Comparison of ENCODE assay signal across 23 cellular contexts in the genomic region with DNA sequence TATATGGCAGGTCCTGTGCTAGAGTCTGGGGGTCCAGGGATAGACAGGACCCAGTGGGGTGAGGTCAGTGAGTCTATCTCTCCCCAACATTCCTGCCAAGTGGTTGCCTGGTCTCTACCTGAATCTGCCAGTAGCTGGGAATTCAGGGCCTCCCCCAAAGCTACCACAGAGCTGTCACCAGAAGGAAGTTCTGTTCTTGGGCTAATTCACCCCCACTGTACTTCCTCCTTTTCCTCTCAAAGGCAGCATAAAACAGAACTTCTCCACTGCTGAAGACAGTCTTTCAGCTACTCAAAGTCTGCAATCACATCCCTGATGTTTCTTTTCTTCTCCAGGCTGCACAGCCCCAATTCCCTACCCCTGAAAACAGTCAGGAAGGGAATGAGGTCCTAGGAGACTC. TPM values are rescaled to one million over a fixed set of nuclear protein-coding genes. Genes with fewer than 3 reads are reported as not detected.
DNase-seq lines count a peak whose midpoint lies in the region; ATAC-seq and TF ChIP-seq lines count a peak whose summit lies in the region.
"Had no signal": no experiment of that assay in that cellular context is flagged by ENCODE, and none has a peak within 500 bp of the region (broad histone marks: within the 10 kb centered on the region; RNA-seq: fewer than 3 reads in every experiment).

No MANE protein-coding gene starts in this region.

- H3K27ac Mint-ChIP-seq in activated naive CD8-positive, alpha-beta T cell treated with anti-CD3 and anti-CD28 coated beads for 36 hours = peak overlapping the region; percentile 18
- H3K27ac Mint-ChIP-seq: activated T-helper 2 cell treated with anti-CD3 and anti-CD28 coated beads, Interferon-gamma antibody, Interleukin-2, Interleukin-4, amounts not matched to agents 10 μg/mL and 5 μg/mL and 100 μg/mL, durations not matched to agents 14 hours and 24 hours and 36 hours had no signal

- DNase-seq in CD1c-positive myeloid dendritic cell (ENCODE audit: extremely low spot score) = peak; percentile 75
- DNase-seq in NOMO-1 treated with DMSO at 0.1 percent for 48 hours (lab: John Stamatoyannopoulos, UW; ENCODE audit: unreplicated experiment) = peak; percentile 76
- no peak for DNase-seq in activated naive CD8-positive, alpha-beta T cell treated with anti-CD3 and anti-CD28 coated beads for 36 hours
- no peak for DNase-seq in hypothalamus (lab: John Stamatoyannopoulos, UW)
- DNase-seq in stimulated activated CD4-positive, alpha-beta T cell treated with anti-CD3 and anti-CD28 coated beads, Interleukin-1b, Interleukin-23, amount 100 ng/mL, for 48 hours = no peak
- DNase-seq in psoas muscle = no peak
- no peak for DNase-seq in DMS79 treated with DMSO at 0.1 percent for 48 hours (lab: John Stamatoyannopoulos, UW)
- DNase-seq: activated CD4-positive, alpha-beta T cell treated with anti-CD3 and anti-CD28 coated beads for 48 hours; brain microvascular endothelial cell; colonic mucosa; islet precursor cell; KG1; NCI-H1105 treated with DMSO at 0.1 percent for 48 hours; NCI-H526; PC-9; stimulated activated CD8-positive, alpha-beta memory T cell treated with anti-CD3 and anti-CD28 coated beads, Interleukin-4, amount 100 ng/mL, for 48 hours; T-helper 9 cell had no signal

- intact Hi-C loops in psoas muscle (cut with DNase I) = no loop called here

- H3K9me3 ChIP-seq in neutrophil (no peaks in the 10 kb centered on the region), psoas muscle (no peaks in the 10 kb centered on the region)
- H3K9me3 ChIP-seq: colonic mucosa, SJSA1, suprapubic skin had no signal

- H3K4me3 ChIP-seq in neutrophil (ENCODE audit: low read depth in 1 of 2, low read length in 1 of 2) (peak overlapping the region; percentile 47 to 49), psoas muscle (no peak overlapping the region)
- H3K4me3 ChIP-seq: colonic mucosa, hepatocyte, PC-9, SJSA1, suprapubic skin had no signal

- H3K4me1 ChIP-seq in neutrophil (ENCODE audit: control insufficient read depth in 1 of 2, insufficient read depth in 1 of 2, low read depth in 1 of 2, low read length in 1 of 2) = peaks cover 46% of the 10 kb centered on the region in 2 experiments
- H3K4me1 ChIP-seq in psoas muscle = peaks cover 15% of the 10 kb centered on the region
- H3K4me1 ChIP-seq: colonic mucosa had no signal

- peaks cover 36% of the 10 kb centered on the region for H3K36me3 Mint-ChIP-seq in activated naive CD8-positive, alpha-beta T cell treated with anti-CD3 and anti-CD28 coated beads for 36 hours

- TF ChIP-seq CTCF in neutrophil (IDR thresholded peaks at IDR 0.05) = peak; percentile 7
- no peak for TF ChIP-seq CTCF in psoas muscle (IDR thresholded peaks at IDR 0.05)

- no peaks in the 10 kb centered on the region for H3K9me3 Mint-ChIP-seq in activated naive CD8-positive, alpha-beta T cell treated with anti-CD3 and anti-CD28 coated beads for 36 hours
- H3K9me3 Mint-ChIP-seq: activated T-helper 2 cell treated with anti-CD3 and anti-CD28 coated beads, Interferon-gamma antibody, Interleukin-2, Interleukin-4, amounts not matched to agents 10 μg/mL and 5 μg/mL and 100 μg/mL, durations not matched to agents 14 hours and 24 hours and 36 hours; neural crest cell had no signal

- H3K4me1 Mint-ChIP-seq in activated naive CD8-positive, alpha-beta T cell treated with anti-CD3 and anti-CD28 coated beads for 36 hours = peaks cover 15% of the 10 kb centered on the region

- H3K36me3 ChIP-seq in neutrophil = peaks cover 73% of the 10 kb centered on the region
- peaks cover 11 to 91% of the 10 kb centered on the region in 2 donors for H3K36me3 ChIP-seq in psoas muscle (ENCODE audit: insufficient read depth in 1 of 2, low read depth in 1 of 2)
- H3K36me3 ChIP-seq: colonic mucosa had no signal

- no peak for ATAC-seq in psoas muscle

- H3K27me3 ChIP-seq in neutrophil = no peaks in the 10 kb centered on the region
- no peaks in the 10 kb centered on the region for H3K27me3 ChIP-seq in psoas muscle (ENCODE audit: insufficient read depth in 3 of 3, low read length in 2 of 3)
- H3K27me3 ChIP-seq: brain microvascular endothelial cell, colonic mucosa, hepatocyte, SJSA1, suprapubic skin had no signal

- H3K4me3 Mint-ChIP-seq in activated naive CD8-positive, alpha-beta T cell treated with anti-CD3 and anti-CD28 coated beads for 36 hours = no peak overlapping the region
- H3K4me3 Mint-ChIP-seq: neural crest cell had no signal

- no peaks in the 10 kb centered on the region for H3K27me3 Mint-ChIP-seq in activated naive CD8-positive, alpha-beta T cell treated with anti-CD3 and anti-CD28 coated beads for 36 hours

- H3K27ac ChIP-seq in neutrophil (peak overlapping the region; percentile 96), psoas muscle (no peak overlapping the region)
- H3K27ac ChIP-seq: brain microvascular endothelial cell, colonic mucosa, hepatocyte, PC-9, SJSA1, suprapubic skin had no signal

RNA-seq across cellular contexts. Expression of gene CAMTA2, which starts 8.8 kb away (rescaled TPM):
- total RNA-seq in activated naive CD8-positive, alpha-beta T cell treated with anti-CD3 and anti-CD28 coated beads for 36 hours = 100 to 1,000 TPM; 107 to 108 TPM
- 10 to 100 TPM; 43.0 to 60.8 (median 51.0) TPM for total RNA-seq in psoas muscle
- 10 to 100 TPM; 30.3 to 50.2 (median 39.5) TPM for polyA plus RNA-seq in psoas muscle

RNA-seq across cellular contexts. Expression of gene SPAG7, which starts 11.1 kb away (rescaled TPM):
- total RNA-seq in activated naive CD8-positive, alpha-beta T cell treated with anti-CD3 and anti-CD28 coated beads for 36 hours = 10 to 100 TPM; 62.2 to 63.6 TPM
- 100 to 1,000 TPM in 3 of 4 donors, 10 to 100 TPM in 1; 79.2 to 156 (median 111) TPM for total RNA-seq in psoas muscle
- polyA plus RNA-seq in psoas muscle = 100 to 1,000 TPM in 2 of 3 donors, 10 to 100 TPM in 1; 93.2 to 179 (median 170) TPM

RNA-seq across cellular contexts. Expression of gene INCA1, which starts 18.6 kb away (rescaled TPM):
- under 1 TPM; 0.29 to 0.36 TPM for total RNA-seq in activated naive CD8-positive, alpha-beta T cell treated with anti-CD3 and anti-CD28 coated beads for 36 hours
- 1 to 10 TPM; 2.9 to 4.9 (median 3.5) TPM for total RNA-seq in psoas muscle
- 1 to 10 TPM; 1.6 to 4.1 (median 4.0) TPM for polyA plus RNA-seq in psoas muscle

RNA-seq across cellular contexts. Expression of gene KIF1C, which starts 19.0 kb away (rescaled TPM):
- total RNA-seq in activated naive CD8-positive, alpha-beta T cell treated with anti-CD3 and anti-CD28 coated beads for 36 hours = 10 to 100 TPM; 49.9 to 51.1 TPM
- total RNA-seq in psoas muscle = 1,000 to 10,000 TPM in 1 of 4 donors, 100 to 1,000 TPM in 3; 624 to 1,039 (median 691) TPM
- polyA plus RNA-seq in psoas muscle = 100 to 1,000 TPM; 204 to 445 (median 311) TPM

RNA-seq across cellular contexts. Expression of gene ENO3, which starts 27.8 kb away (rescaled TPM):
- total RNA-seq in activated naive CD8-positive, alpha-beta T cell treated with anti-CD3 and anti-CD28 coated beads for 36 hours = 10 to 100 TPM; 27.8 to 30.7 TPM
- 1,000 to 10,000 TPM; 2,251 to 3,238 (median 2,533) TPM for total RNA-seq in psoas muscle
- polyA plus RNA-seq in psoas muscle = 1,000 to 10,000 TPM; 1,126 to 5,696 (median 4,322) TPM

Comparison
In these comparisons a context has a peak if more than half of its experiments do, and no peak if none do; other contexts are left out.
1. DNase-seq: peak in CD1c-positive myeloid dendritic cell (single experiment) and NOMO-1 treated with DMSO at 0.1 percent for 48 hours (single experiment); none in activated naive CD8-positive, alpha-beta T cell treated with anti-CD3 and anti-CD28 coated beads for 36 hours (single experiment), hypothalamus (0 of 51), stimulated activated CD4-positive, alpha-beta T cell treated with anti-CD3 and anti-CD28 coated beads, Interleukin-1b, Interleukin-23, amount 100 ng/mL, for 48 hours (single experiment), psoas muscle (0 of 2) and DMS79 treated with DMSO at 0.1 percent for 48 hours (single experiment).